In genomic region chr20:24469116-24470030, GRCh38 we compare ENCODE assay signal across 9 cellular contexts. TPM values are rescaled to one million over a fixed set of nuclear protein-coding genes. Genes with fewer than 3 reads are reported as not detected.
DNase-seq lines count a peak whose midpoint lies in the region; ATAC-seq and TF ChIP-seq lines count a peak whose summit lies in the region.
"Had no signal": no experiment of that assay in that cellular context is flagged by ENCODE, and none has a peak within 500 bp of the region (broad histone marks: within the 10 kb centered on the region; RNA-seq: fewer than 3 reads in every experiment).

SYNDIG1 (plus strand) TSS chr20:24469629; CDS start chr20:24543098, 73,469 bp downstream.

- intact Hi-C loops in dorsolateral prefrontal cortex (cut with DNase I) = loop anchor here (2.0 to 10.0 kb wide), 8 partner anchors 33 to 445 kb away; no protein-coding TSS in a partner anchor

- TF ChIP-seq EP300 in upper lobe of left lung (IDR thresholded peaks at IDR 0.05) = no peak

- H3K9me3 ChIP-seq in upper lobe of left lung = no peaks in the 10 kb centered on the region

- H3K4me1 ChIP-seq in upper lobe of left lung = peaks cover 3 to 30% (median 11%) of the 10 kb centered on the region in 4 donors

- H3K4me1 Mint-ChIP-seq in activated CD4-positive, alpha-beta T cell treated with anti-CD3 and anti-CD28 coated beads, Interleukin-2, amount 10 ng/mL, durations not matched to agents 7 days and 5 days = peaks cover 10% of the 10 kb centered on the region

- ATAC-seq in upper lobe of left lung (ENCODE audit: low FRiP score in 2 of 2) (peak in 1 of 2 donors; percentile 6), GM21529 (IDR thresholded peaks at IDR 0.05; ENCODE audit: unreplicated experiment) (no peak)

- no peak for TF ChIP-seq POLR2A in upper lobe of left lung (IDR thresholded peaks at IDR 0.05)

- no peak within 1 kb of the TSS for H3K27ac Mint-ChIP-seq in activated CD4-positive, alpha-beta T cell treated with anti-CD3 and anti-CD28 coated beads, Interleukin-2, amount 10 ng/mL, durations not matched to agents 7 days and 5 days
- H3K27ac Mint-ChIP-seq: CD4-positive, alpha-beta memory T cell had no signal

- 3% methylated on average over 38 of the region's 110 CpGs; no CpG with 5 or more reads in 1 of the 2 donors for WGBS in upper lobe of left lung, 2 donors

- peak; percentile 13 for DNase-seq in activated CD4-positive, alpha-beta T cell treated with anti-CD3 and anti-CD28 coated beads for 48 hours
- DNase-seq in activated CD4-positive, alpha-beta T cell treated with anti-CD3 and anti-CD28 coated beads, Interleukin-2, amount 10 ng/mL, durations not matched to agents 7 days and 5 days = no peak
- DNase-seq in dorsolateral prefrontal cortex (peak; percentile 68 to 84 (median 76)), midbrain (lab: John Stamatoyannopoulos, UW) (peak; percentile 68), upper lobe of left lung (peak in 1 of 2 donors; percentile 85), NCI-H1436 (lab: John Stamatoyannopoulos, UW) (no peak)
- no peak for DNase-seq in activated CD4-positive, CD25-positive, alpha-beta regulatory T cell (lab: John Stamatoyannopoulos, UW)

- H3K27me3 ChIP-seq in dorsolateral prefrontal cortex (peaks cover 0 to 11% (median 0%) of the 10 kb centered on the region in 45 donors), upper lobe of left lung (peaks cover 0 to 27% (median 11%) of the 10 kb centered on the region in 4 donors)

- TF ChIP-seq CTCF in dorsolateral prefrontal cortex (IDR thresholded peaks at IDR 0.05 in 54 of 56, conservative IDR thresholded peaks at IDR 0.05 in 2 of 56; ENCODE audit: low read depth in 1 of 56, partially characterized antibody in 56 of 56) = peak in 8 of 56 donors; percentile 2 to 33 (median 12)
- no peak for TF ChIP-seq CTCF in upper lobe of left lung (IDR thresholded peaks at IDR 0.05)

- CTCF ChIA-PET in activated CD4-positive, alpha-beta T cell treated with anti-CD3 and anti-CD28 coated beads, Interleukin-2, amount 10 ng/mL, durations not matched to agents 7 days and 5 days (lab: Charles Lee) = no interaction called here

- H3K36me3 ChIP-seq in upper lobe of left lung = no peaks in the 10 kb centered on the region

- peak within 1 kb of the TSS; percentile 78 to 98 (median 93) for H3K27ac ChIP-seq in dorsolateral prefrontal cortex
- no peak within 1 kb of the TSS for H3K27ac ChIP-seq in upper lobe of left lung

- H3K27me3 Mint-ChIP-seq in activated CD4-positive, alpha-beta T cell treated with anti-CD3 and anti-CD28 coated beads, Interleukin-2, amount 10 ng/mL, durations not matched to agents 7 days and 5 days = peaks cover 58% of the 10 kb centered on the region

- peak within 1 kb of the TSS; percentile 55 to 92 (median 80) for H3K4me3 ChIP-seq in dorsolateral prefrontal cortex
- H3K4me3 ChIP-seq in upper lobe of left lung = peak within 1 kb of the TSS in 3 of 4 donors; percentile 41 to 49 (median 45)

- H3K4me3 Mint-ChIP-seq in activated CD4-positive, alpha-beta T cell treated with anti-CD3 and anti-CD28 coated beads, Interleukin-2, amount 10 ng/mL, durations not matched to agents 7 days and 5 days = no peak within 1 kb of the TSS
- H3K4me3 Mint-ChIP-seq: CD4-positive, alpha-beta memory T cell had no signal

- no peaks in the 10 kb centered on the region for H3K9me3 Mint-ChIP-seq in activated CD4-positive, alpha-beta T cell treated with anti-CD3 and anti-CD28 coated beads, Interleukin-2, amount 10 ng/mL, durations not matched to agents 7 days and 5 days

- POLR2A ChIA-PET in activated CD4-positive, alpha-beta T cell treated with anti-CD3 and anti-CD28 coated beads, Interleukin-2, amount 10 ng/mL, durations not matched to agents 7 days and 5 days (lab: Charles Lee) = no interaction called here

- H3K36me3 Mint-ChIP-seq in activated CD4-positive, alpha-beta T cell treated with anti-CD3 and anti-CD28 coated beads, Interleukin-2, amount 10 ng/mL, durations not matched to agents 7 days and 5 days (ENCODE audit: low read depth) = no peaks in the 10 kb centered on the region
- H3K36me3 Mint-ChIP-seq: CD4-positive, alpha-beta memory T cell had no signal

RNA-seq across cellular contexts. Expression of gene SYNDIG1, which starts in this region (rescaled TPM):
- not detected for total RNA-seq in activated CD4-positive, alpha-beta T cell treated with anti-CD3 and anti-CD28 coated beads, Interleukin-2, amount 10 ng/mL, durations not matched to agents 7 days and 5 days
- total RNA-seq in dorsolateral prefrontal cortex (10 to 100 TPM; 26.8 to 67.4 (median 45.8) TPM), upper lobe of left lung (under 1 TPM in 3 of 6 donors, not detected in 3; 0.30 to 0.37 (median 0.34) TPM)
- total RNA-seq: CD4-positive, alpha-beta memory T cell had no signal

Comparison
In these comparisons a context has a peak if more than half of its experiments do, and no peak if none do; other contexts are left out.
1. RNA of gene SYNDIG1 (total RNA-seq): 26.8 to 67.4 TPM in dorsolateral prefrontal cortex; 0.30 to 0.37 TPM in upper lobe of left lung and not detected in activated CD4-positive, alpha-beta T cell treated with anti-CD3 and anti-CD28 coated beads, Interleukin-2, amount 10 ng/mL, durations not matched to agents 7 days and 5 days; every median in the first group is over 10 times any median in the second.
2. DNase-seq: peak in activated CD4-positive, alpha-beta T cell treated with anti-CD3 and anti-CD28 coated beads for 48 hours (single experiment), dorsolateral prefrontal cortex (10 of 10) and midbrain (single experiment); none in activated CD4-positive, alpha-beta T cell treated with anti-CD3 and anti-CD28 coated beads, Interleukin-2, amount 10 ng/mL, durations not matched to agents 7 days and 5 days (single experiment), NCI-H1436 (single experiment) and activated CD4-positive, CD25-positive, alpha-beta regulatory T cell (0 of 4).
3. H3K27ac ChIP-seq: peak in dorsolateral prefrontal cortex (59 of 59); none in upper lobe of left lung (0 of 4).